In genomic region chr22:37480387-37481346, GRCh38 we compare ENCODE assay signal across 1 cellular context.
TF ChIP-seq lines count a peak whose summit lies in the region.

No MANE protein-coding gene starts in this region.

TF ChIP-seq in HepG2, 621 proteins besides CTCF, POLR2A, EP300 and RAD21:
- TF ChIP-seq ATF4 (CRISPR knock-in tag; IDR thresholded peaks at IDR 0.05): no peak
- TF ChIP-seq, protein P1, sequence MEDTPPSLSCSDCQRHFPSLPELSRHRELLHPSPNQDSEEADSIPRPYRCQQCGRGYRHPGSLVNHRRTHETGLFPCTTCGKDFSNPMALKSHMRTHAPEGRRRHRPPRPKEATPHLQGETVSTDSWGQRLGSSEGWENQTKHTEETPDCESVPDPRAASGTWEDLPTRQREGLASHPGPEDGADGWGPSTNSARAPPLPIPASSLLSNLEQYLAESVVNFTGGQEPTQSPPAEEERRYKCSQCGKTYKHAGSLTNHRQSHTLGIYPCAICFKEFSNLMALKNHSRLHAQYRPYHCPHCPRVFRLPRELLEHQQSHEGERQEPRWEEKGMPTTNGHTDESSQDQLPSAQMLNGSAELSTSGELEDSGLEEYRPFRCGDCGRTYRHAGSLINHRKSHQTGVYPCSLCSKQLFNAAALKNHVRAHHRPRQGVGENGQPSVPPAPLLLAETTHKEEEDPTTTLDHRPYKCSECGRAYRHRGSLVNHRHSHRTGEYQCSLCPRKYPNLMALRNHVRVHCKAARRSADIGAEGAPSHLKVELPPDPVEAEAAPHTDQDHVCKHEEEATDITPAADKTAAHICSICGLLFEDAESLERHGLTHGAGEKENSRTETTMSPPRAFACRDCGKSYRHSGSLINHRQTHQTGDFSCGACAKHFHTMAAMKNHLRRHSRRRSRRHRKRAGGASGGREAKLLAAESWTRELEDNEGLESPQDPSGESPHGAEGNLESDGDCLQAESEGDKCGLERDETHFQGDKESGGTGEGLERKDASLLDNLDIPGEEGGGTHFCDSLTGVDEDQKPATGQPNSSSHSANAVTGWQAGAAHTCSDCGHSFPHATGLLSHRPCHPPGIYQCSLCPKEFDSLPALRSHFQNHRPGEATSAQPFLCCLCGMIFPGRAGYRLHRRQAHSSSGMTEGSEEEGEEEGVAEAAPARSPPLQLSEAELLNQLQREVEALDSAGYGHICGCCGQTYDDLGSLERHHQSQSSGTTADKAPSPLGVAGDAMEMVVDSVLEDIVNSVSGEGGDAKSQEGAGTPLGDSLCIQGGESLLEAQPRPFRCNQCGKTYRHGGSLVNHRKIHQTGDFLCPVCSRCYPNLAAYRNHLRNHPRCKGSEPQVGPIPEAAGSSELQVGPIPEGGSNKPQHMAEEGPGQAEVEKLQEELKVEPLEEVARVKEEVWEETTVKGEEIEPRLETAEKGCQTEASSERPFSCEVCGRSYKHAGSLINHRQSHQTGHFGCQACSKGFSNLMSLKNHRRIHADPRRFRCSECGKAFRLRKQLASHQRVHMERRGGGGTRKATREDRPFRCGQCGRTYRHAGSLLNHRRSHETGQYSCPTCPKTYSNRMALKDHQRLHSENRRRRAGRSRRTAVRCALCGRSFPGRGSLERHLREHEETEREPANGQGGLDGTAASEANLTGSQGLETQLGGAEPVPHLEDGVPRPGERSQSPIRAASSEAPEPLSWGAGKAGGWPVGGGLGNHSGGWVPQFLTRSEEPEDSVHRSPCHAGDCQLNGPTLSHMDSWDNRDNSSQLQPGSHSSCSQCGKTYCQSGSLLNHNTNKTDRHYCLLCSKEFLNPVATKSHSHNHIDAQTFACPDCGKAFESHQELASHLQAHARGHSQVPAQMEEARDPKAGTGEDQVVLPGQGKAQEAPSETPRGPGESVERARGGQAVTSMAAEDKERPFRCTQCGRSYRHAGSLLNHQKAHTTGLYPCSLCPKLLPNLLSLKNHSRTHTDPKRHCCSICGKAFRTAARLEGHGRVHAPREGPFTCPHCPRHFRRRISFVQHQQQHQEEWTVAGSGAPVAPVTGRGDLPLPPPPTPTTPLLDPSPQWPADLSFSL (CRISPR knock-in tag; IDR thresholded peaks at IDR 0.05): peak; percentile 96
- TF ChIP-seq RFXAP (CRISPR knock-in tag; IDR thresholded peaks at IDR 0.05; ENCODE audit: borderline replicate concordance): no peak
- TF ChIP-seq NFE2L1 (CRISPR knock-in tag; IDR thresholded peaks at IDR 0.05; ENCODE audit: borderline replicate concordance): no peak
- no peak for TF ChIP-seq SIN3B (IDR thresholded peaks at IDR 0.05; ENCODE audit: low read length)
- no peak for TF ChIP-seq ZNF383 (CRISPR knock-in tag; IDR thresholded peaks at IDR 0.05; ENCODE audit: borderline replicate concordance)
- no peak for TF ChIP-seq PHF5A (CRISPR knock-in tag; IDR thresholded peaks at IDR 0.05; ENCODE audit: low read depth, unreplicated experiment)
- TF ChIP-seq, protein P2, sequence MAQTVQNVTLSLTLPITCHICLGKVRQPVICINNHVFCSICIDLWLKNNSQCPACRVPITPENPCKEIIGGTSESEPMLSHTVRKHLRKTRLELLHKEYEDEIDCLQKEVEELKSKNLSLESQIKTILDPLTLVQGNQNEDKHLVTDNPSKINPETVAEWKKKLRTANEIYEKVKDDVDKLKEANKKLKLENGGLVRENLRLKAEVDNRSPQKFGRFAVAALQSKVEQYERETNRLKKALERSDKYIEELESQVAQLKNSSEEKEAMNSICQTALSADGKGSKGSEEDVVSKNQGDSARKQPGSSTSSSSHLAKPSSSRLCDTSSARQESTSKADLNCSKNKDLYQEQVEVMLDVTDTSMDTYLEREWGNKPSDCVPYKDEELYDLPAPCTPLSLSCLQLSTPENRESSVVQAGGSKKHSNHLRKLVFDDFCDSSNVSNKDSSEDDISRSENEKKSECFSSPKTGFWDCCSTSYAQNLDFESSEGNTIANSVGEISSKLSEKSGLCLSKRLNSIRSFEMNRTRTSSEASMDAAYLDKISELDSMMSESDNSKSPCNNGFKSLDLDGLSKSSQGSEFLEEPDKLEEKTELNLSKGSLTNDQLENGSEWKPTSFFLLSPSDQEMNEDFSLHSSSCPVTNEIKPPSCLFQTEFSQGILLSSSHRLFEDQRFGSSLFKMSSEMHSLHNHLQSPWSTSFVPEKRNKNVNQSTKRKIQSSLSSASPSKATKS (CRISPR knock-in tag; IDR thresholded peaks at IDR 0.05): no peak
- no peak for TF ChIP-seq TOE1 (CRISPR knock-in tag; IDR thresholded peaks at IDR 0.05)
TF ChIP-seq in HepG2: peak in this region for 1.
